ENCODE assay signal across 20 cellular contexts in the genomic region with DNA sequence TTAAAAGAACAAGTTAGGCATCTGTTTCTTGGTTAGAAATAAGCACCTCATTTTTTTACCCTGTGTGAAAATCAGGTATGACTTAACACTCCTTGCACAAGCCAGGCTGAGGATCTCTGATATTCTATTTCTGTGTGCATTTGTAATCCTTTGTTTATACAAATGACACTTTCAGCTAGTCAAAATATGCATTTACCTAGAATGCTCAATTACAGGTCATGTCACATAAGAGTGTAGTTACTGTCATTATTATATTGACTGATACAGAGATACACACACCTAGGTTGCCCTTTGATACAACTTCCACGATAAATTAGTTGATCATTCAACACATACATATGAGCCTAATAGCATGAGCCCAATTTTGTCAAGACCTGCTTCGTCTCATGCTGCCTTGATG.
"Had no signal": no experiment of that assay in that cellular context is flagged by ENCODE, and none has a peak within 500 bp of the region (broad histone marks: within the 10 kb centered on the region; RNA-seq: fewer than 3 reads in every experiment).

No MANE protein-coding gene starts in this region.

- H3K9ac ChIP-seq: neural progenitor cell, parathyroid adenoma had no signal

- H3K4me3 ChIP-seq: dorsolateral prefrontal cortex, gastrocnemius medialis, lung, neural progenitor cell, right atrium auricular region, sigmoid colon, stomach, tibial artery had no signal

- DNase-seq: dorsolateral prefrontal cortex; effector CD4-positive, alpha-beta T cell; endodermal cell; foreskin fibroblast; gastrocnemius medialis; head of caudate nucleus; kidney; sigmoid colon; stimulated activated CD4-positive, alpha-beta T cell treated with anti-CD3 and anti-CD28 coated beads, Interleukin-2, amount 100 ng/mL, for 24 hours; stimulated activated CD4-positive, alpha-beta T cell treated with anti-CD3 and anti-CD28 coated beads, Interleukin-4, amount 100 ng/mL, for 24 hours; stimulated activated naive CD4-positive, alpha-beta T cell treated with Interleukin-2 at 50 U/mL for 16 hours; stomach; tibial artery had no signal

- H3K4me1 ChIP-seq: gastrocnemius medialis, neural progenitor cell, parathyroid adenoma, right atrium auricular region, sigmoid colon, stomach, tibial artery had no signal

- H3K27me3 ChIP-seq: dorsolateral prefrontal cortex, gastrocnemius medialis, neural progenitor cell, right atrium auricular region, sigmoid colon, stomach, tibial artery had no signal

- FAIRE-seq: colon, kidney, urothelium cell line had no signal

- H3K36me3 ChIP-seq: gastrocnemius medialis, neural progenitor cell, right atrium auricular region, sigmoid colon, stomach, tibial artery had no signal

- H3K9me3 ChIP-seq: gastrocnemius medialis, right atrium auricular region, sigmoid colon, stomach, tibial artery had no signal

- H3K27ac ChIP-seq: dorsolateral prefrontal cortex, epithelial cell of prostate, gastrocnemius medialis, neural progenitor cell, parathyroid adenoma, right atrium auricular region, sigmoid colon, stomach, tibial artery had no signal
